Comparison of ENCODE assay signal across 15 cellular contexts in the genomic region with DNA sequence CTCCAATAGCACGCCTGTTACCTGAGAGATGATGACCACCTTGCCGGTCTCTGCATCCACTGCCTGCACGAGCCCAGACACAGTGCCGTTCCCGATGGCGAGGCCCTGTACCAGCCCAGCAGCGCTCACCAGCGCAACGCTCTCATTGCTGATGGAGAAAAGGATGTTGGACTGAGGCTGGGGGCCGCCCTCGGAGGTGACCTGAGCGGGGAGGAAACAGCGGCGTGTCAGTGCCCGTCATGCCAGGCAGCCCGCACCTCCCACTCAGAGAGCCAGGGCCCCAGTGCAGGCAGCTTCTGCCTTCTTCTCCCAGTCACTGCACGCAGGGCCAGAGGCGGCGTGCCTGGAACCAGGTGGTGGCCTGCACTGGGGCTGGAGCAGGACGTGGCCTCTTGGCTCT.
DNase-seq lines count a peak whose midpoint lies in the region; ATAC-seq and TF ChIP-seq lines count a peak whose summit lies in the region.
"Had no signal": no experiment of that assay in that cellular context is flagged by ENCODE, and none has a peak within 500 bp of the region (broad histone marks: within the 10 kb centered on the region; RNA-seq: fewer than 3 reads in every experiment).

No MANE protein-coding gene starts in this region.

- no peak overlapping the region for H3K4me3 Mint-ChIP-seq in activated T-cell treated with anti-CD3 and anti-CD28 coated beads, Interleukin-2, amount 50 U/mL, for 24 hours
- no peak overlapping the region for H3K4me3 Mint-ChIP-seq in effector memory CD8-positive, alpha-beta T cell
- H3K4me3 Mint-ChIP-seq in stimulated activated effector memory CD8-positive, alpha-beta T cell treated with anti-CD3 and anti-CD28 coated beads, Interleukin-12 subunit alpha, Interleukin-12 subunit beta, amount 100 ng/mL, for 72 hours, result no peak overlapping the region
- H3K4me3 Mint-ChIP-seq: CD4-positive, alpha-beta T cell; GM23338; H9 had no signal

- no peaks in the 10 kb centered on the region for H3K9me3 ChIP-seq in DND-41 (ENCODE audit: insufficient read depth, low read length, severe bottlenecking)

- ATAC-seq in DND-41 (ENCODE audit: insufficient read depth, low read depth) (no peak), HG02973 (IDR thresholded peaks at IDR 0.05; ENCODE audit: unreplicated experiment) (no peak)
- no peak for ATAC-seq in effector memory CD8-positive, alpha-beta T cell (replicated peaks)
- ATAC-seq in stimulated activated effector memory CD8-positive, alpha-beta T cell treated with anti-CD3 and anti-CD28 coated beads, Interleukin-12 subunit alpha, Interleukin-12 subunit beta, amount 100 ng/mL, for 72 hours, result no peak
- ATAC-seq: GM23338 had no signal

- H3K4me1 Mint-ChIP-seq in activated T-cell treated with anti-CD3 and anti-CD28 coated beads, Interleukin-2, amount 50 U/mL, for 24 hours (ENCODE audit: low read depth), result peaks cover 4% of the 10 kb centered on the region
- H3K4me1 Mint-ChIP-seq in effector memory CD8-positive, alpha-beta T cell (ENCODE audit: low read depth in 2 of 2), result peaks cover 32 to 44% of the 10 kb centered on the region in 2 donors
- peaks cover 24% of the 10 kb centered on the region for H3K4me1 Mint-ChIP-seq in stimulated activated effector memory CD8-positive, alpha-beta T cell treated with anti-CD3 and anti-CD28 coated beads, Interleukin-12 subunit alpha, Interleukin-12 subunit beta, amount 100 ng/mL, for 72 hours

- peak overlapping the region; percentile 98; the same call in 1 of the 2 replicates for H3K27ac ChIP-seq in DND-41 (ENCODE audit: low read length)
- H3K27ac ChIP-seq: 22Rv1 had no signal

- no peak for TF ChIP-seq CTCF in DND-41 (IDR thresholded peaks at IDR 0.05; ENCODE audit: borderline replicate concordance, extremely low read depth, low read length, poor library complexity, severe bottlenecking)

- H3K36me3 ChIP-seq in DND-41 (ENCODE audit: insufficient read depth, low read length), result peaks cover 89% of the 10 kb centered on the region

- H3K4me3 ChIP-seq in DND-41 (ENCODE audit: low read depth in 1 of 2, low read length in 2 of 2), result no peak overlapping the region
- H3K4me3 ChIP-seq: GM23338 had no signal

- H4K20me1 ChIP-seq in DND-41 (ENCODE audit: insufficient read depth, low read length), result no peaks in the 10 kb centered on the region

- H3K79me2 ChIP-seq in DND-41 (ENCODE audit: insufficient read depth, low read length), result peaks cover 8% of the 10 kb centered on the region; the same call in 1 of the 2 replicates

- DNase-seq in activated T-cell treated with anti-CD3 and anti-CD28 coated beads, Interleukin-2, amount 50 U/mL, for 24 hours, result no peak
- DNase-seq in activated T-cell treated with anti-CD3 and anti-CD28 coated beads, Interleukin-2, amount 50 U/mL, for 48 hours, result no peak
- no peak for DNase-seq in DND-41
- DNase-seq in effector memory CD8-positive, alpha-beta T cell, result no peak
- no peak for DNase-seq in stimulated activated effector memory CD8-positive, alpha-beta T cell treated with anti-CD3 and anti-CD28 coated beads, Interleukin-12 subunit alpha, Interleukin-12 subunit beta, amount 100 ng/mL, for 72 hours (ENCODE audit: low spot score in 2 of 2)
- DNase-seq in NCI-H2171 treated with DMSO at 0.1 percent for 48 hours (lab: John Stamatoyannopoulos, UW), result no peak
- DNase-seq: C1 segment of cervical spinal cord; Calu3; CD4-positive, alpha-beta T cell; DMS 273 treated with DMSO at 0.1 percent for 48 hours; EL; H9 had no signal

- H3K27me3 Mint-ChIP-seq in activated T-cell treated with anti-CD3 and anti-CD28 coated beads, Interleukin-2, amount 50 U/mL, for 24 hours, result no peaks in the 10 kb centered on the region
- no peaks in the 10 kb centered on the region for H3K27me3 Mint-ChIP-seq in effector memory CD8-positive, alpha-beta T cell
- H3K27me3 Mint-ChIP-seq: CD4-positive, alpha-beta T cell had no signal

- H3K9me3 Mint-ChIP-seq in activated T-cell treated with anti-CD3 and anti-CD28 coated beads, Interleukin-2, amount 50 U/mL, for 24 hours, result no peaks in the 10 kb centered on the region
- H3K9me3 Mint-ChIP-seq in effector memory CD8-positive, alpha-beta T cell, result no peaks in the 10 kb centered on the region
- no peaks in the 10 kb centered on the region for H3K9me3 Mint-ChIP-seq in stimulated activated effector memory CD8-positive, alpha-beta T cell treated with anti-CD3 and anti-CD28 coated beads, Interleukin-12 subunit alpha, Interleukin-12 subunit beta, amount 100 ng/mL, for 72 hours
- H3K9me3 Mint-ChIP-seq: CD4-positive, alpha-beta T cell; GM23338; H9 had no signal

- H3K4me1 ChIP-seq in DND-41 (ENCODE audit: insufficient read depth, low read length), result peaks cover 26% of the 10 kb centered on the region

- H3K36me3 Mint-ChIP-seq in activated T-cell treated with anti-CD3 and anti-CD28 coated beads, Interleukin-2, amount 50 U/mL, for 24 hours (ENCODE audit: low read depth), result peaks cover 97% of the 10 kb centered on the region
- peaks cover 57% of the 10 kb centered on the region for H3K36me3 Mint-ChIP-seq in effector memory CD8-positive, alpha-beta T cell (ENCODE audit: insufficient read depth)
- H3K36me3 Mint-ChIP-seq in stimulated activated effector memory CD8-positive, alpha-beta T cell treated with anti-CD3 and anti-CD28 coated beads, Interleukin-12 subunit alpha, Interleukin-12 subunit beta, amount 100 ng/mL, for 72 hours, result peaks cover 93% of the 10 kb centered on the region

- no peak overlapping the region for H3K9ac ChIP-seq in DND-41 (ENCODE audit: low read depth, low read length)

- no peak overlapping the region for H3K4me2 ChIP-seq in DND-41 (ENCODE audit: insufficient read depth, low read length)
- H3K4me2 ChIP-seq: GM23338 had no signal

- H3K27ac Mint-ChIP-seq in activated T-cell treated with anti-CD3 and anti-CD28 coated beads, Interleukin-2, amount 50 U/mL, for 24 hours, result peak overlapping the region; percentile 71
- H3K27ac Mint-ChIP-seq in effector memory CD8-positive, alpha-beta T cell, result peak overlapping the region; percentile 28 to 94
- H3K27ac Mint-ChIP-seq in stimulated activated effector memory CD8-positive, alpha-beta T cell treated with anti-CD3 and anti-CD28 coated beads, Interleukin-12 subunit alpha, Interleukin-12 subunit beta, amount 100 ng/mL, for 72 hours, result peak overlapping the region; percentile 20
- H3K27ac Mint-ChIP-seq: CD4-positive, alpha-beta T cell had no signal

- H2AFZ ChIP-seq in DND-41 (ENCODE audit: low read depth, low read length), result no peak overlapping the region
- H2AFZ ChIP-seq: GM23338 had no signal

- no peaks in the 10 kb centered on the region for H3K27me3 ChIP-seq in DND-41 (ENCODE audit: insufficient read depth, low read length, poor library complexity)

Comparison
In these comparisons a context has a peak if more than half of its experiments do, and no peak if none do; other contexts are left out.
1. H3K27ac Mint-ChIP-seq: peak in every context shown above with its lines; median percentile 71 in activated T-cell treated with anti-CD3 and anti-CD28 coated beads, Interleukin-2, amount 50 U/mL, for 24 hours; 61 in effector memory CD8-positive, alpha-beta T cell; 20 in stimulated activated effector memory CD8-positive, alpha-beta T cell treated with anti-CD3 and anti-CD28 coated beads, Interleukin-12 subunit alpha, Interleukin-12 subunit beta, amount 100 ng/mL, for 72 hours.